In genomic region chr19:29278716-29279115, GRCh38 we compare ENCODE assay signal across 20 cellular contexts.
"Had no signal": no experiment of that assay in that cellular context is flagged by ENCODE, and none has a peak within 500 bp of the region (broad histone marks: within the 10 kb centered on the region; RNA-seq: fewer than 3 reads in every experiment).

No MANE protein-coding gene starts in this region.

- DNase-seq: activated CD4-positive, alpha-beta memory T cell treated with anti-CD3 and anti-CD28 coated beads for 36 hours; activated CD4-positive, alpha-beta T cell treated with anti-CD3 and anti-CD28 coated beads, Interleukin-2, amount 10 ng/mL, durations not matched to agents 7 days and 5 days; activated CD4-positive, CD25-positive, alpha-beta regulatory T cell; activated CD8-positive, alpha-beta memory T cell treated with anti-CD3 and anti-CD28 coated beads for 24 hours; activated gamma-delta T cell treated with Interleukin-2 at 50 U/mL for 16 hours; activated naive CD4-positive, alpha-beta T cell treated with anti-CD3 and anti-CD28 coated beads, Interleukin-2, amount 10 ng/mL, durations not matched to agents 7 days and 5 days; activated naive CD8-positive, alpha-beta T cell treated with anti-CD3 and anti-CD28 coated beads for 36 hours; activated T-cell treated with anti-CD3 and anti-CD28 coated beads, Interleukin-2, amount 50 U/mL, for 4 hours; central memory CD4-positive, alpha-beta T cell; NCI-H1417; NCI-H1694 treated with DMSO at 0.1 percent for 48 hours; NCI-H2029 treated with DMSO at 0.1 percent for 48 hours; NCI-H2171; NCI-H226; NCI-H526 treated with DMSO at 0.1 percent for 48 hours; NCI-H82; PC-3; SHP77 treated with DMSO at 0.1 percent for 48 hours; T-helper 17 cell; T1000 had no signal

- H3K9me3 Mint-ChIP-seq: activated CD4-positive, alpha-beta memory T cell treated with anti-CD3 and anti-CD28 coated beads for 36 hours; activated CD4-positive, alpha-beta T cell treated with anti-CD3 and anti-CD28 coated beads, Interleukin-2, amount 10 ng/mL, durations not matched to agents 7 days and 5 days; activated naive CD4-positive, alpha-beta T cell treated with anti-CD3 and anti-CD28 coated beads, Interleukin-2, amount 10 ng/mL, durations not matched to agents 7 days and 5 days; activated naive CD8-positive, alpha-beta T cell treated with anti-CD3 and anti-CD28 coated beads for 36 hours; activated T-cell treated with anti-CD3 and anti-CD28 coated beads, Interleukin-2, amount 50 U/mL, for 4 hours had no signal

- H3K4me3 Mint-ChIP-seq: activated CD4-positive, alpha-beta memory T cell treated with anti-CD3 and anti-CD28 coated beads for 36 hours; activated CD4-positive, alpha-beta T cell treated with anti-CD3 and anti-CD28 coated beads, Interleukin-2, amount 10 ng/mL, durations not matched to agents 7 days and 5 days; activated naive CD4-positive, alpha-beta T cell treated with anti-CD3 and anti-CD28 coated beads, Interleukin-2, amount 10 ng/mL, durations not matched to agents 7 days and 5 days; activated naive CD8-positive, alpha-beta T cell treated with anti-CD3 and anti-CD28 coated beads for 36 hours; activated T-cell treated with anti-CD3 and anti-CD28 coated beads, Interleukin-2, amount 50 U/mL, for 4 hours; T-helper 17 cell had no signal

- H3K27ac Mint-ChIP-seq: activated CD4-positive, alpha-beta memory T cell treated with anti-CD3 and anti-CD28 coated beads for 36 hours; activated CD4-positive, alpha-beta T cell treated with anti-CD3 and anti-CD28 coated beads, Interleukin-2, amount 10 ng/mL, durations not matched to agents 7 days and 5 days; activated naive CD4-positive, alpha-beta T cell treated with anti-CD3 and anti-CD28 coated beads, Interleukin-2, amount 10 ng/mL, durations not matched to agents 7 days and 5 days; activated naive CD8-positive, alpha-beta T cell treated with anti-CD3 and anti-CD28 coated beads for 36 hours; T-helper 17 cell had no signal

- ATAC-seq: activated T-cell treated with anti-CD3 and anti-CD28 coated beads, Interleukin-2, amount 50 U/mL, for 4 hours; PC-3; T-helper 17 cell had no signal

- H3K36me3 Mint-ChIP-seq: activated CD4-positive, alpha-beta memory T cell treated with anti-CD3 and anti-CD28 coated beads for 36 hours; activated naive CD4-positive, alpha-beta T cell treated with anti-CD3 and anti-CD28 coated beads, Interleukin-2, amount 10 ng/mL, durations not matched to agents 7 days and 5 days; activated naive CD8-positive, alpha-beta T cell treated with anti-CD3 and anti-CD28 coated beads for 36 hours had no signal
